In genomic region chr19:8368136-8368535, GRCh38 we compare ENCODE assay signal across 1 cellular context.
TF ChIP-seq lines count a peak whose summit lies in the region.

No MANE protein-coding gene starts in this region.

TF ChIP-seq in endothelial cell of umbilical vein, 7 proteins besides CTCF, POLR2A, EP300 and RAD21:
- TF ChIP-seq, protein P1, sequence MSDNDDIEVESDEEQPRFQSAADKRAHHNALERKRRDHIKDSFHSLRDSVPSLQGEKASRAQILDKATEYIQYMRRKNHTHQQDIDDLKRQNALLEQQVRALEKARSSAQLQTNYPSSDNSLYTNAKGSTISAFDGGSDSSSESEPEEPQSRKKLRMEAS (IDR thresholded peaks at IDR 0.05; ENCODE audit: insufficient read depth, insufficient read length): no peak
- TF ChIP-seq GATA2 (IDR thresholded peaks at IDR 0.05; ENCODE audit: insufficient read depth, insufficient read length, low read depth, low read length) (no peak), MYC (IDR thresholded peaks at IDR 0.05; ENCODE audit: low read depth, low read length) (no peak), JUN (IDR thresholded peaks at IDR 0.05; ENCODE audit: borderline replicate concordance, insufficient read depth, insufficient read length, low read depth) (no peak), EZH2 (IDR thresholded peaks at IDR 0.05; ENCODE audit: borderline replicate concordance, low read depth, low read length, severe bottlenecking) (no peak), FOS (IDR thresholded peaks at IDR 0.05; ENCODE audit: borderline replicate concordance, insufficient read depth, low read length) (no peak), POLR2AphosphoS5 (IDR thresholded peaks at IDR 0.05; ENCODE audit: insufficient read depth, low read depth, low read length) (no peak)
